Comparison of ENCODE assay signal across 7 cellular contexts in the genomic region with DNA sequence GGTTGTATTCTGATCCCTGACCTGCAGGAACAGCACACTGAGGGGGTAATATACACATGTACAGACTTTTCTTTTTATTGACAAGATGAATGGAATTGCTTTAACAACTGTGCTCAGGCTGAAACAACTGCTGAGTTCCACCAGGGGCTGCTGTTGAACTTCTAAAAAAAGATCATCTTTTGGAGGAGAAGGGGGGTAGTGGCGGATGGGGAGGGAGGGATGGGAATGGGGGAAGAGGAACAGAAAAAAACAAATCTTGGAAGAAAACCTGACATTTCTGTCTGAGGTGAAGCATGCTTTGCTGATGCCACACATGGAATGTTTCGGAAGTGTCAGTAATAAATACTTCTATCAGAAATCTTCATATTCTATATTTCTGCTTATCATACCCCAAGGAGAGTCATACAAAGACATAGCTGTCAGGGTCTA.
DNase-seq lines count a peak whose midpoint lies in the region; ATAC-seq and TF ChIP-seq lines count a peak whose summit lies in the region.

No MANE protein-coding gene starts in this region.

- ATAC-seq in lower lobe of right lung, result no peak
- ATAC-seq in HG03045 (IDR thresholded peaks at IDR 0.05; ENCODE audit: unreplicated experiment), result no peak
- ATAC-seq in activated T-cell treated with anti-CD3 and anti-CD28 coated beads, Interleukin-2, amount 50 U/mL, for 72 hours (replicated peaks in 1 of 2), result no peak

- DNase-seq in H4 (ENCODE audit: low spot score) (peak; percentile 33), NCI-H2227 (lab: John Stamatoyannopoulos, UW; ENCODE audit: unreplicated experiment) (peak; percentile 85), cardiac fibroblast (ENCODE audit: low read depth in 2 of 2) (peak; percentile 48 to 56), lower lobe of right lung (no peak), GF-D8 (lab: John Stamatoyannopoulos, UW) (no peak)
- DNase-seq in activated T-cell treated with anti-CD3 and anti-CD28 coated beads, Interleukin-2, amount 50 U/mL, for 72 hours, result no peak

- H3K4me1 Mint-ChIP-seq in activated T-cell treated with anti-CD3 and anti-CD28 coated beads, Interleukin-2, amount 50 U/mL, for 72 hours (ENCODE audit: low read depth), result no peaks in the 10 kb centered on the region

- no peak overlapping the region for H3K4me3 Mint-ChIP-seq in activated T-cell treated with anti-CD3 and anti-CD28 coated beads, Interleukin-2, amount 50 U/mL, for 72 hours

- H3K36me3 ChIP-seq in lower lobe of right lung, result no peaks in the 10 kb centered on the region

- no peaks in the 10 kb centered on the region for H3K9me3 ChIP-seq in lower lobe of right lung

- no peaks in the 10 kb centered on the region for H3K9me3 Mint-ChIP-seq in activated T-cell treated with anti-CD3 and anti-CD28 coated beads, Interleukin-2, amount 50 U/mL, for 72 hours

- peaks cover 24% of the 10 kb centered on the region for H3K27me3 Mint-ChIP-seq in activated T-cell treated with anti-CD3 and anti-CD28 coated beads, Interleukin-2, amount 50 U/mL, for 72 hours (ENCODE audit: low read depth)

- H3K4me3 ChIP-seq in cardiac fibroblast (replicated peaks in 1 of 2; ENCODE audit: low read depth in 2 of 2, low read length in 2 of 2), result no peak overlapping the region
- H3K4me3 ChIP-seq in lower lobe of right lung, result no peak overlapping the region

- H3K27ac Mint-ChIP-seq in activated T-cell treated with anti-CD3 and anti-CD28 coated beads, Interleukin-2, amount 50 U/mL, for 72 hours, result no peak overlapping the region

- no peak overlapping the region for H3K27ac ChIP-seq in lower lobe of right lung

- TF ChIP-seq CTCF in cardiac fibroblast (IDR thresholded peaks at IDR 0.05; ENCODE audit: low read depth, low read length) (peak; percentile 59), lower lobe of right lung (IDR thresholded peaks at IDR 0.05) (peak; percentile 27)

- H3K27me3 ChIP-seq in lower lobe of right lung (ENCODE audit: low read depth), result peaks cover 6% of the 10 kb centered on the region

- H3K4me1 ChIP-seq in lower lobe of right lung, result no peaks in the 10 kb centered on the region

- intact Hi-C loops in lower lobe of right lung (cut with DNase I), result no loop called here

- H3K36me3 Mint-ChIP-seq in activated T-cell treated with anti-CD3 and anti-CD28 coated beads, Interleukin-2, amount 50 U/mL, for 72 hours (ENCODE audit: insufficient read depth in 2 of 2), result no peaks in the 10 kb centered on the region

Comparison
In these comparisons a context has a peak if more than half of its experiments do, and no peak if none do; other contexts are left out.
1. DNase-seq: peak in H4 (single experiment), NCI-H2227 (single experiment) and cardiac fibroblast (2 of 2); none in lower lobe of right lung (single experiment), GF-D8 (single experiment) and activated T-cell treated with anti-CD3 and anti-CD28 coated beads, Interleukin-2, amount 50 U/mL, for 72 hours (0 of 2).